Comparison of ENCODE assay signal across 10 cellular contexts in genomic region chr2:56448999-56449431, GRCh38.
DNase-seq lines count a peak whose midpoint lies in the region; ATAC-seq and TF ChIP-seq lines count a peak whose summit lies in the region.
"Had no signal": no experiment of that assay in that cellular context is flagged by ENCODE, and none has a peak within 500 bp of the region (broad histone marks: within the 10 kb centered on the region; RNA-seq: fewer than 3 reads in every experiment).

No MANE protein-coding gene starts in this region.

- intact Hi-C loops in colonic mucosa (cut with DNase I) = no loop called here

- H3K4me3 ChIP-seq in colonic mucosa (no peak overlapping the region), lung (no peak overlapping the region)
- H3K4me3 ChIP-seq: gastroesophageal sphincter had no signal

- peak; percentile 73 for ATAC-seq in lung (ENCODE audit: insufficient read depth, low FRiP score)
- no peak for ATAC-seq in GM21717 (IDR thresholded peaks at IDR 0.05; ENCODE audit: unreplicated experiment)
- ATAC-seq: gastroesophageal sphincter had no signal

- TF ChIP-seq CTCF in colonic mucosa (IDR thresholded peaks at IDR 0.05) (no peak), lung (IDR thresholded peaks at IDR 0.05; ENCODE audit: control extremely low read depth, extremely low read depth) (no peak)

- no peak overlapping the region for H3K9ac ChIP-seq in colonic mucosa (ENCODE audit: low read depth in 2 of 2, low read length in 2 of 2)

- H3K36me3 ChIP-seq in colonic mucosa (no peaks in the 10 kb centered on the region), lung (ENCODE audit: control insufficient read depth in 2 of 2, insufficient read depth in 2 of 2, low read length in 2 of 2) (no peaks in the 10 kb centered on the region)
- H3K36me3 ChIP-seq: gastroesophageal sphincter had no signal

- H3K4me1 ChIP-seq in colonic mucosa = no peaks in the 10 kb centered on the region
- H3K4me1 ChIP-seq in lung (ENCODE audit: control insufficient read depth in 2 of 2, insufficient read depth in 2 of 2, low read length in 2 of 2) = no peaks in the 10 kb centered on the region
- H3K4me1 ChIP-seq: gastroesophageal sphincter had no signal

- DNase-seq in NCI-H82 (lab: John Stamatoyannopoulos, UW) = peak; percentile 46
- no peak for DNase-seq in NCI-H82 treated with DMSO at 0.1 percent for 48 hours (lab: John Stamatoyannopoulos, UW; ENCODE audit: unreplicated experiment)
- DNase-seq in colonic mucosa = peak; percentile 80
- peak; percentile 71 for DNase-seq in lung (ENCODE audit: low spot score)
- DNase-seq in SHP77 (lab: John Stamatoyannopoulos, UW) = no peak
- DNase-seq in NCI-H1930 (lab: John Stamatoyannopoulos, UW) = no peak
- no peak for DNase-seq in epidermal melanocyte (ENCODE audit: insufficient read length, low spot score)
- DNase-seq: central memory CD4-positive, alpha-beta T cell had no signal

- no peak overlapping the region for H3K27ac ChIP-seq in colonic mucosa
- H3K27ac ChIP-seq in lung (ENCODE audit: low read depth in 1 of 2, low read length in 1 of 2) = no peak overlapping the region
- H3K27ac ChIP-seq: gastroesophageal sphincter had no signal

- no peaks in the 10 kb centered on the region for H3K9me3 ChIP-seq in colonic mucosa
- peaks cover 0 to 3% of the 10 kb centered on the region in 2 donors for H3K9me3 ChIP-seq in lung (ENCODE audit: control insufficient read depth in 2 of 2, insufficient read depth in 1 of 2, low read length in 1 of 2)
- H3K9me3 ChIP-seq: gastroesophageal sphincter had no signal

- no peaks in the 10 kb centered on the region for H3K27me3 ChIP-seq in colonic mucosa
- no peaks in the 10 kb centered on the region for H3K27me3 ChIP-seq in lung (ENCODE audit: control insufficient read depth, insufficient read depth)
- H3K27me3 ChIP-seq: gastroesophageal sphincter had no signal

- 49 to 52% methylated on average over 8 of the region's 8 CpGs for WGBS in lung, 2 donors

Comparison
In these comparisons a context has a peak if more than half of its experiments do, and no peak if none do; other contexts are left out.
1. DNase-seq: peak in NCI-H82 (single experiment), colonic mucosa (single experiment) and lung (single experiment); none in NCI-H82 treated with DMSO at 0.1 percent for 48 hours (single experiment), SHP77 (0 of 2), NCI-H1930 (0 of 2) and epidermal melanocyte (single experiment).